12 cellular contexts compared by ENCODE assay signal in the genomic region with DNA sequence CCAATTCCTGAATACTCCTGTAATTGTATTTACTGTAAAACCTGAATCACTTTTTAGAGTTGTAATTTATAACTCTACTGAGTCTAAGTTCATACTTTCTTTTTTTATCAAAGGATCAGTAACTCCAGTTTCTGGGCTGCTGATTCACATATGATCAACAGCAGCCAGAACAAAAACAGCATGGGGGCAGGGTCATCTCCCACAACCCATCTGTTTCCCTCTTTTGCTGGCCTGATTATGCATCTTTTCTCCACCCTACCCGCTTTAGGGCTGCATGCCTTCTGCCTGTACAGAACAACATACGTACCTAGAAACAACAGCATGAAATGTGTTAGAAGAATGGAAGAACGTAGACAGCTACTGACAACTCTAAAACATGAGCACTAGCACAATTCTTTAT.
DNase-seq lines count a peak whose midpoint lies in the region; ATAC-seq lines count a peak whose summit lies in the region.
"Had no signal": no experiment of that assay in that cellular context is flagged by ENCODE, and none has a peak within 500 bp of the region (broad histone marks: within the 10 kb centered on the region; RNA-seq: fewer than 3 reads in every experiment).

No MANE protein-coding gene starts in this region.

- peaks cover 24% of the 10 kb centered on the region for H3K4me1 Mint-ChIP-seq in activated CD4-positive, alpha-beta T cell treated with anti-CD3 and anti-CD28 coated beads for 36 hours

- H3K9me3 Mint-ChIP-seq in activated CD4-positive, alpha-beta T cell treated with anti-CD3 and anti-CD28 coated beads for 36 hours (ENCODE audit: low read depth): no peaks in the 10 kb centered on the region
- H3K9me3 Mint-ChIP-seq: natural killer cell treated with Interleukin-12 subunit alpha and Interleukin-12 subunit beta and Interleukin-15 and Interleukin-18, amount 100 ng/mL, for 72 hours had no signal

- POLR2A ChIA-PET in activated CD4-positive, alpha-beta T cell treated with anti-CD3 and anti-CD28 coated beads for 36 hours (lab: Charles Lee): no interaction called here

- no peaks in the 10 kb centered on the region for H3K27me3 Mint-ChIP-seq in activated CD4-positive, alpha-beta T cell treated with anti-CD3 and anti-CD28 coated beads for 36 hours
- H3K27me3 Mint-ChIP-seq: natural killer cell treated with Interleukin-12 subunit alpha and Interleukin-12 subunit beta and Interleukin-15 and Interleukin-18, amount 100 ng/mL, for 72 hours had no signal

- H3K36me3 Mint-ChIP-seq in activated CD4-positive, alpha-beta T cell treated with anti-CD3 and anti-CD28 coated beads for 36 hours (ENCODE audit: low read depth): peaks cover 2% of the 10 kb centered on the region
- H3K36me3 Mint-ChIP-seq: natural killer cell treated with Interleukin-12 subunit alpha and Interleukin-12 subunit beta and Interleukin-15 and Interleukin-18, amount 100 ng/mL, for 72 hours had no signal

- intact Hi-C loops in activated CD4-positive, alpha-beta T cell treated with anti-CD3 and anti-CD28 coated beads for 36 hours (cut with DNase I, micrococcal nuclease): no loop called here

- peak; percentile 40 for DNase-seq in activated CD4-positive, alpha-beta T cell treated with anti-CD3 and anti-CD28 coated beads for 36 hours
- no peak for DNase-seq in activated CD4-positive, alpha-beta T cell treated with anti-CD3 and anti-CD28 coated beads, Interleukin-2, amount 50 U/mL, for 48 hours
- peak; percentile 24 for DNase-seq in NCI-H69 (lab: John Stamatoyannopoulos, UW)
- DNase-seq in dermis blood vessel endothelial cell: peak; percentile 69
- DNase-seq in pulmonary artery endothelial cell (ENCODE audit: low read depth, low spot score): peak; percentile 32
- DNase-seq in GM19238 (ENCODE audit: insufficient read length, low spot score): no peak
- no peak for DNase-seq in NAMALWA (ENCODE audit: low spot score)
- DNase-seq in SIG-M5 (lab: John Stamatoyannopoulos, UW): no peak
- DNase-seq: 8988T; activated naive CD4-positive, alpha-beta T cell; small intestine had no signal

- H3K4me3 Mint-ChIP-seq in activated CD4-positive, alpha-beta T cell treated with anti-CD3 and anti-CD28 coated beads for 36 hours: no peak overlapping the region
- H3K4me3 Mint-ChIP-seq: natural killer cell treated with Interleukin-12 subunit alpha and Interleukin-12 subunit beta and Interleukin-15 and Interleukin-18, amount 100 ng/mL, for 72 hours had no signal

- H3K27ac Mint-ChIP-seq in activated CD4-positive, alpha-beta T cell treated with anti-CD3 and anti-CD28 coated beads for 36 hours: peak overlapping the region; percentile 59

- peak; percentile 71 for ATAC-seq in activated CD4-positive, alpha-beta T cell treated with anti-CD3 and anti-CD28 coated beads for 36 hours
- ATAC-seq: natural killer cell treated with Interleukin-12 subunit alpha and Interleukin-12 subunit beta and Interleukin-15 and Interleukin-18, amount 100 ng/mL, for 72 hours had no signal

- CTCF ChIA-PET in activated CD4-positive, alpha-beta T cell treated with anti-CD3 and anti-CD28 coated beads for 36 hours (lab: Charles Lee): interaction anchor here (0.6 to 0.8 kb wide), 2 partner anchors 49 to 72 kb away, joined by 3 read pairs; no protein-coding TSS in a partner anchor

Comparison
In these comparisons a context has a peak if more than half of its experiments do, and no peak if none do; other contexts are left out.
1. DNase-seq: peak in activated CD4-positive, alpha-beta T cell treated with anti-CD3 and anti-CD28 coated beads for 36 hours (single experiment), NCI-H69 (single experiment), dermis blood vessel endothelial cell (single experiment) and pulmonary artery endothelial cell (single experiment); none in activated CD4-positive, alpha-beta T cell treated with anti-CD3 and anti-CD28 coated beads, Interleukin-2, amount 50 U/mL, for 48 hours (0 of 2), GM19238 (single experiment), NAMALWA (single experiment) and SIG-M5 (single experiment).